In genomic region chrX:140273921-140274320, GRCh38 we compare ENCODE assay signal across 26 cellular contexts.
"Had no signal": no experiment of that assay in that cellular context is flagged by ENCODE, and none has a peak within 500 bp of the region (broad histone marks: within the 10 kb centered on the region; RNA-seq: fewer than 3 reads in every experiment).

No MANE protein-coding gene starts in this region.

- H3K27ac Mint-ChIP-seq: T-cell had no signal

- H3K4me3 Mint-ChIP-seq: T-cell had no signal

- ATAC-seq: HepG2, K562, Panc1, PC-3, T-cell had no signal

- H3K4me3 ChIP-seq: K562 had no signal

- H3K4me1 Mint-ChIP-seq: T-cell had no signal

- H3K9me3 ChIP-seq: SK-N-SH had no signal

- H3K36me3 Mint-ChIP-seq: T-cell had no signal

- H3K9ac ChIP-seq: KMS-11, SK-N-SH had no signal

- H3K27ac ChIP-seq: KMS-11 had no signal

- DNase-seq: IMR-90, Kasumi-1, NCI-H1092, NCI-H1105 treated with DMSO at 0.1 percent for 48 hours, NCI-H1417 treated with DMSO at 0.1 percent for 48 hours, NCI-H146, NCI-H1694 treated with DMSO at 0.1 percent for 48 hours, NCI-H2029, NCI-H2081 treated with DMSO at 0.1 percent for 48 hours, NCI-H2171, NCI-H226, NCI-H446, NCI-H510A, NCI-H524 treated with DMSO at 0.1 percent for 48 hours, NCI-H69, NCI-H774, PC-3, Right ventricle myocardium superior, SIG-M5, SK-N-SH, SW 1271, T-cell had no signal

- H3K4me2 ChIP-seq: KMS-11, SK-N-SH had no signal
